In genomic region chr4:173074501-173074946, GRCh38 we compare ENCODE assay signal across 10 cellular contexts.
A peak's percentile ranks its signal among the peaks of the same experiment; 100 is the strongest.
DNase-seq lines count a peak whose midpoint lies in the region; ATAC-seq, FAIRE-seq and TF ChIP-seq lines count a peak whose summit lies in the region.
"Had no signal": no experiment of that assay in that cellular context is flagged by ENCODE, and none has a peak within 500 bp of the region (broad histone marks: within the 10 kb centered on the region; RNA-seq: fewer than 3 reads in every experiment).

No MANE protein-coding gene starts in this region.

- DNase-seq in A549 (ENCODE audit: low read depth in 1 of 2, low spot score in 1 of 2) (peak; percentile 18 to 39), SJCRH30 (peak; percentile 36 to 51), hepatocyte (ENCODE audit: low spot score) (peak; percentile 68), posterior vena cava (ENCODE audit: low spot score) (no peak), HT-29 (ENCODE audit: low spot score) (no peak)
- DNase-seq: heart left ventricle had no signal

- no peak overlapping the region for H2AFZ ChIP-seq in hepatocyte

- H3K27ac ChIP-seq in A549 (peak overlapping the region; percentile 39 to 52; a peak in 3 of 6 replicates), SJCRH30 (no peak overlapping the region), hepatocyte (no peak overlapping the region)
- H3K27ac ChIP-seq: heart left ventricle had no signal

- no peaks in the 10 kb centered on the region for H3K9me2 ChIP-seq in hepatocyte (replicated peaks; ENCODE audit: insufficient read depth)

- H3K79me2 ChIP-seq in hepatocyte = no peaks in the 10 kb centered on the region

- 86% methylated on average over 3 of the region's 3 CpGs for WGBS in A549 (ENCODE audit: missing lambda C conversion rate)
- 67% methylated on average over 3 of the region's 3 CpGs for WGBS in hepatocyte (ENCODE audit: low lambda C conversion rate, missing lambda C conversion rate)

- no peak for TF ChIP-seq CTCF in A549 (IDR thresholded peaks at IDR 0.05)
- TF ChIP-seq CTCF in hepatocyte (IDR thresholded peaks at IDR 0.05; ENCODE audit: poor library complexity) = no peak

- no peak for TF ChIP-seq POLR2A in A549 (IDR thresholded peaks at IDR 0.05; ENCODE audit: low read length)

- H3K4me2 ChIP-seq in A549 (peak overlapping the region; percentile 40), hepatocyte (no peak overlapping the region)

- no peak for TF ChIP-seq RAD21 in A549 (conservative IDR thresholded peaks at IDR 0.05 in 1 of 2, IDR thresholded peaks at IDR 0.05 in 1 of 2)

- no peaks in the 10 kb centered on the region for H3K36me3 ChIP-seq in SJCRH30
- H3K36me3 ChIP-seq in hepatocyte (replicated peaks; ENCODE audit: insufficient read depth, low read depth) = no peaks in the 10 kb centered on the region
- H3K36me3 ChIP-seq: heart left ventricle had no signal

- no peak for FAIRE-seq in A549 (lab: Jason Lieb, UNC)

- intact Hi-C loops in posterior vena cava (cut with DNase I) = no loop called here

- H3K4me1 ChIP-seq in A549 (peaks cover 15% of the 10 kb centered on the region), SJCRH30 (peaks cover 24% of the 10 kb centered on the region), hepatocyte (ENCODE audit: insufficient read depth) (peaks cover 7% of the 10 kb centered on the region)
- H3K4me1 ChIP-seq: Caco-2, heart left ventricle had no signal

- no peaks in the 10 kb centered on the region for H4K20me1 ChIP-seq in hepatocyte (ENCODE audit: insufficient read depth, poor library complexity, severe bottlenecking)

- no peak for TF ChIP-seq EP300 in A549 (IDR thresholded peaks at IDR 0.05)

- H3K9me3 ChIP-seq in A549 (peaks cover 5% of the 10 kb centered on the region; the same call in 2 of the 3 replicates), SJCRH30 (replicated peaks) (peaks cover 4% of the 10 kb centered on the region; the same call in 1 of the 2 replicates), hepatocyte (ENCODE audit: low read depth) (no peaks in the 10 kb centered on the region)
- H3K9me3 ChIP-seq: Caco-2 had no signal

- ATAC-seq in A549 (peak; percentile 68 to 90), HG03432 (IDR thresholded peaks at IDR 0.05; ENCODE audit: unreplicated experiment) (peak; percentile 52), GM18519 (IDR thresholded peaks at IDR 0.05; ENCODE audit: low FRiP score, unreplicated experiment) (no peak), HG03520 (IDR thresholded peaks at IDR 0.05; ENCODE audit: unreplicated experiment) (no peak)

- H3K27me3 ChIP-seq in SJCRH30 (no peaks in the 10 kb centered on the region), hepatocyte (no peaks in the 10 kb centered on the region)
- H3K27me3 ChIP-seq: heart left ventricle had no signal

- CTCF ChIA-PET in A549 (lab: Yijun Ruan, JAX) = no interaction called here

- H3K4me3 ChIP-seq in A549 (no peak overlapping the region), SJCRH30 (no peak overlapping the region), hepatocyte (no peak overlapping the region)
- H3K4me3 ChIP-seq: heart left ventricle had no signal

- POLR2A ChIA-PET in A549 (lab: Yijun Ruan, JAX) = interaction anchor here (0.7 kb wide), 1 partner anchor 16 kb away, joined by 4 read pairs; no protein-coding TSS in a partner anchor

TF ChIP-seq in A549, 52 proteins besides CTCF, POLR2A, EP300 and RAD21:
- peak; percentile 39; the same call in 1 of the 2 replicates for TF ChIP-seq MAX (IDR thresholded peaks at IDR 0.05)
- TF ChIP-seq FOSL2 (IDR thresholded peaks at IDR 0.05) = 0 out of 2 replicates have a peak, but pooled peaks have one; percentile 27
- TF ChIP-seq FOSL2 (CRISPR knock-in tag; IDR thresholded peaks at IDR 0.05) = peak; percentile 30; the same call in 1 of the 2 replicates
- no peak for TF ChIP-seq HDAC2 (IDR thresholded peaks at IDR 0.05)
- peak; percentile 85 for TF ChIP-seq CEBPB (IDR thresholded peaks at IDR 0.05)
- TF ChIP-seq, protein P1, sequence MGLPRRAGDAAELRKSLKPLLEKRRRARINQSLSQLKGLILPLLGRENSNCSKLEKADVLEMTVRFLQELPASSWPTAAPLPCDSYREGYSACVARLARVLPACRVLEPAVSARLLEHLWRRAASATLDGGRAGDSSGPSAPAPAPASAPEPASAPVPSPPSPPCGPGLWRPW (IDR thresholded peaks at IDR 0.05) = peak; percentile 28; the same call in 1 of the 2 replicates
TF ChIP-seq in A549: peak in this region for 4.

Comparison
In these comparisons a context has a peak if more than half of its experiments do, and no peak if none do; other contexts are left out.
1. ATAC-seq: peak in A549 (2 of 2) and HG03432 (single experiment); none in GM18519 (single experiment) and HG03520 (single experiment).
2. DNase-seq: peak in A549 (2 of 2), SJCRH30 (2 of 2) and hepatocyte (single experiment); none in posterior vena cava (single experiment) and HT-29 (single experiment).
3. H3K27ac ChIP-seq: peak in A549 (2 of 2); none in SJCRH30 (single experiment) and hepatocyte (single experiment).